16 cellular contexts compared by ENCODE assay signal in the genomic region with DNA sequence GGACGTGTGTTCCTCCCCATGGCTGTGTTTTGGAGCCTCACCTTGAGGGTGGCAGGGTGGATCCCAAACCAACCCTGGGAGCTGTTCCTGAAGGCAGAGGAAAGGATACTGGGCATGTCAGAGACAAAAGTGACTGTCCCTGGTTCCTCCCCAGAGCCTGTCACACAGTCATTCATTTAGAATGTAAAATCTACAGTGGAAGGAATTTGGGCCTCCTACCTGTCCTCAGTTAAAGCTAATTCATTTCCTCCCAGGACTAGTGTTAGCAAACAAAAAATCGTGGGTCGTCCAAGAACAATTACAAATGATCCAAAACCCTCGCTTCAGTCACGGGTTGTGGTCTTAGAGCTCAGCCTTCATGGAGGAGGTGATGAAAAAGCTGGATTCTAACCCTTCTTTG.
A peak's percentile ranks its signal among the peaks of the same experiment; 100 is the strongest.
DNase-seq lines count a peak whose midpoint lies in the region; ATAC-seq, FAIRE-seq and TF ChIP-seq lines count a peak whose summit lies in the region.
"Had no signal": no experiment of that assay in that cellular context is flagged by ENCODE, and none has a peak within 500 bp of the region (broad histone marks: within the 10 kb centered on the region; RNA-seq: fewer than 3 reads in every experiment).

No MANE protein-coding gene starts in this region.

- no peak overlapping the region for H3K4me2 ChIP-seq in PC-3 (ENCODE audit: low read length)
- no peak overlapping the region for H3K4me2 ChIP-seq in hepatocyte
- H3K4me2 ChIP-seq in neuronal stem cell (ENCODE audit: insufficient read depth, low read length, poor library complexity, severe bottlenecking), result no peak overlapping the region

- H4K20me1 ChIP-seq in PC-3 (ENCODE audit: low read length) (no peaks in the 10 kb centered on the region), hepatocyte (ENCODE audit: insufficient read depth, poor library complexity, severe bottlenecking) (no peaks in the 10 kb centered on the region)

- CTCF ChIA-PET in PC-3 (lab: Charles Lee), result interaction anchor here (1.1 kb wide), 1 partner anchor 24 kb away, joined by 4 read pairs; no protein-coding TSS in a partner anchor

- H3K9ac ChIP-seq in PC-3 (ENCODE audit: low read length) (peak overlapping the region; percentile 60), neuronal stem cell (ENCODE audit: low read depth, low read length, poor library complexity) (no peak overlapping the region)

- H3K9me2 ChIP-seq in PC-3 (replicated peaks; ENCODE audit: low read length), result no peaks in the 10 kb centered on the region
- H3K9me2 ChIP-seq in hepatocyte (replicated peaks; ENCODE audit: insufficient read depth), result no peaks in the 10 kb centered on the region

- H3K27ac ChIP-seq in C4-2B (peak overlapping the region; percentile 61), PC-3 (ENCODE audit: low read length) (peak overlapping the region; percentile 88), hepatocyte (peak overlapping the region; percentile 47), neuronal stem cell (replicated peaks; ENCODE audit: low read length) (no peak overlapping the region), dorsolateral prefrontal cortex (no peak overlapping the region)

- POLR2A ChIA-PET in PC-3 (lab: Charles Lee; ENCODE audit: unreplicated experiment), result interaction anchor here (0.5 to 1.1 kb wide), 2 partner anchors 24 to 37 kb away, joined by 8 to 11 read pairs; no protein-coding TSS in a partner anchor

- peak; percentile 50 for DNase-seq in PC-3
- no peak for DNase-seq in hepatocyte (ENCODE audit: low spot score)
- DNase-seq in neuronal stem cell (ENCODE audit: low spot score), result no peak
- DNase-seq in dorsolateral prefrontal cortex, result no peak
- no peak for DNase-seq in NCI-H526 (lab: John Stamatoyannopoulos, UW)
- DNase-seq in GM12891 (ENCODE audit: insufficient read length, low spot score), result no peak
- DNase-seq: GF-D8, Karpas-422, NCI-H1417, NCI-H2029 treated with DMSO at 0.1 percent for 48 hours had no signal

- no peaks in the 10 kb centered on the region for H3K36me3 ChIP-seq in PC-3 (ENCODE audit: low read depth, low read length)
- H3K36me3 ChIP-seq in hepatocyte (replicated peaks; ENCODE audit: insufficient read depth, low read depth), result no peaks in the 10 kb centered on the region
- no peaks in the 10 kb centered on the region for H3K36me3 ChIP-seq in neuronal stem cell (replicated peaks in 1 of 2; ENCODE audit: control insufficient read depth in 2 of 2, insufficient read depth in 2 of 2, low read length in 2 of 2)

- WGBS in hepatocyte (ENCODE audit: low lambda C conversion rate, missing lambda C conversion rate), result 76% methylated on average over 5 of the region's 5 CpGs
- no CpG with 5 or more reads among the region's 5 CpGs for whole genome bisulfite sequencing in neuronal stem cell (ENCODE audit: extremely low coverage in 2 of 2, insufficient read length in 2 of 2, insufficient replicate concordance in 1 of 2), 2 donors

- no peak overlapping the region for H2BK5ac ChIP-seq in neuronal stem cell (ENCODE audit: low read length)

- no peak for FAIRE-seq in GM12891 (lab: Jason Lieb, UNC)
- FAIRE-seq: A204.1, GM12892, H54 had no signal

- H3K14ac ChIP-seq in neuronal stem cell (ENCODE audit: low read length), result no peak overlapping the region

- no peaks in the 10 kb centered on the region for H3K79me2 ChIP-seq in PC-3 (ENCODE audit: low read length)
- no peaks in the 10 kb centered on the region for H3K79me2 ChIP-seq in hepatocyte

- no peak overlapping the region for H3K23ac ChIP-seq in neuronal stem cell (ENCODE audit: low read depth, low read length, poor library complexity)

- H3K27me3 ChIP-seq in PC-3 (ENCODE audit: low read length) (no peaks in the 10 kb centered on the region), hepatocyte (no peaks in the 10 kb centered on the region), neuronal stem cell (ENCODE audit: control insufficient read depth in 3 of 3, insufficient read depth in 3 of 3, low read depth in 1 of 3, low read length in 3 of 3) (no peaks in the 10 kb centered on the region), dorsolateral prefrontal cortex (no peaks in the 10 kb centered on the region)

- TF ChIP-seq CTCF in C4-2B (conservative IDR thresholded peaks at IDR 0.05) (no peak), PC-3 (conservative IDR thresholded peaks at IDR 0.05; ENCODE audit: low read depth, low read length) (no peak), hepatocyte (IDR thresholded peaks at IDR 0.05; ENCODE audit: poor library complexity) (no peak), dorsolateral prefrontal cortex (IDR thresholded peaks at IDR 0.05 in 54 of 56, conservative IDR thresholded peaks at IDR 0.05 in 2 of 56; ENCODE audit: low read depth in 1 of 56, partially characterized antibody in 56 of 56) (no peak)

- no peaks in the 10 kb centered on the region for H3F3A ChIP-seq in PC-3 (ENCODE audit: low read length, unreplicated experiment)

- no peaks in the 10 kb centered on the region for H3K9me3 ChIP-seq in PC-3 (ENCODE audit: low read length)
- no peaks in the 10 kb centered on the region for H3K9me3 ChIP-seq in hepatocyte (ENCODE audit: low read depth)
- H3K9me3 ChIP-seq in neuronal stem cell (replicated peaks in 1 of 2; ENCODE audit: control insufficient read depth in 2 of 2, insufficient read depth in 1 of 2, low read depth in 1 of 2, low read length in 2 of 2), result peaks cover 0 to 5% of the 10 kb centered on the region in 2 donors

- peak overlapping the region; percentile 68 for H2AK5ac ChIP-seq in neuronal stem cell (ENCODE audit: low read depth, low read length)

- H4K8ac ChIP-seq in neuronal stem cell (ENCODE audit: low read depth, low read length), result no peak overlapping the region

- ATAC-seq in PC-3 (peak; percentile 65), HG03442 (IDR thresholded peaks at IDR 0.05; ENCODE audit: unreplicated experiment) (no peak)
- ATAC-seq: Panc1 had no signal

- TSS peak; percentile 79 for BruUV-seq in PC-3 (replicated peaks; lab: Mats Ljungman, UMichigan)

- 0 out of 2 replicates have a peak overlapping the region, but pooled peaks have one; percentile 1 for H2AFZ ChIP-seq in PC-3 (ENCODE audit: low read length)
- H2AFZ ChIP-seq in hepatocyte, result no peak overlapping the region
- H2AFZ ChIP-seq in neuronal stem cell (ENCODE audit: low read length), result peak overlapping the region; percentile 33

- H3K18ac ChIP-seq in neuronal stem cell (ENCODE audit: low read length), result peak overlapping the region; percentile 50

- H3K4me1 ChIP-seq in PC-3 (ENCODE audit: insufficient read depth, low read length) (peaks cover 13% of the 10 kb centered on the region), hepatocyte (ENCODE audit: insufficient read depth) (peaks cover 15% of the 10 kb centered on the region), neuronal stem cell (ENCODE audit: control insufficient read depth in 2 of 2, insufficient read depth in 1 of 2, low read depth in 1 of 2, low read length in 2 of 2) (peaks cover 2 to 6% of the 10 kb centered on the region in 2 donors)

- no peak overlapping the region for H2BK120ac ChIP-seq in neuronal stem cell (ENCODE audit: low read depth, low read length)

- no peak overlapping the region for H2BK12ac ChIP-seq in neuronal stem cell (ENCODE audit: low read length)

- no peak overlapping the region for H4K91ac ChIP-seq in neuronal stem cell (ENCODE audit: low read depth, low read length, poor library complexity)

- intact Hi-C loops in PC-3 (cut with micrococcal nuclease) (loop anchor here (1.0 kb wide), 4 partner anchors 25 to 134 kb away; partner anchors contain the start of gene SPRY4), dorsolateral prefrontal cortex (cut with DNase I) (no loop called here)

- H3K4me3 ChIP-seq in PC-3 (ENCODE audit: low read length), result no peak overlapping the region
- H3K4me3 ChIP-seq in hepatocyte, result no peak overlapping the region
- H3K4me3 ChIP-seq in neuronal stem cell (ENCODE audit: low read length in 2 of 2), result peak overlapping the region in 1 of 2 donors; percentile 0
- H3K4me3 ChIP-seq in dorsolateral prefrontal cortex, result no peak overlapping the region

- no peak overlapping the region for H2BK15ac ChIP-seq in neuronal stem cell (ENCODE audit: low read length)

- no peak overlapping the region for H3K4ac ChIP-seq in neuronal stem cell (ENCODE audit: low read length)

- no peaks in the 10 kb centered on the region for H3K79me1 ChIP-seq in neuronal stem cell (ENCODE audit: low read depth, low read length)

- no peak for TF ChIP-seq POLR2A in GM12891 (IDR thresholded peaks at IDR 0.05; ENCODE audit: low read depth, low read length)

TF ChIP-seq in GM12891, 5 proteins besides CTCF, POLR2A, EP300 and RAD21:
- TF ChIP-seq PAX5 (IDR thresholded peaks at IDR 0.05; ENCODE audit: insufficient read depth, low read length, severe bottlenecking) (no peak), POLR2AphosphoS5 (IDR thresholded peaks at IDR 0.05; ENCODE audit: low read depth, low read length) (no peak), POU2F2 (IDR thresholded peaks at IDR 0.05; ENCODE audit: low read depth, low read length) (no peak)

Comparison
In these comparisons a context has a peak if more than half of its experiments do, and no peak if none do; other contexts are left out.
1. H3K27ac ChIP-seq: peak in C4-2B (single experiment), PC-3 (single experiment) and hepatocyte (single experiment); none in neuronal stem cell (single experiment) and dorsolateral prefrontal cortex (0 of 59).